ENCODE assay signal across 26 cellular contexts in the genomic region with DNA sequence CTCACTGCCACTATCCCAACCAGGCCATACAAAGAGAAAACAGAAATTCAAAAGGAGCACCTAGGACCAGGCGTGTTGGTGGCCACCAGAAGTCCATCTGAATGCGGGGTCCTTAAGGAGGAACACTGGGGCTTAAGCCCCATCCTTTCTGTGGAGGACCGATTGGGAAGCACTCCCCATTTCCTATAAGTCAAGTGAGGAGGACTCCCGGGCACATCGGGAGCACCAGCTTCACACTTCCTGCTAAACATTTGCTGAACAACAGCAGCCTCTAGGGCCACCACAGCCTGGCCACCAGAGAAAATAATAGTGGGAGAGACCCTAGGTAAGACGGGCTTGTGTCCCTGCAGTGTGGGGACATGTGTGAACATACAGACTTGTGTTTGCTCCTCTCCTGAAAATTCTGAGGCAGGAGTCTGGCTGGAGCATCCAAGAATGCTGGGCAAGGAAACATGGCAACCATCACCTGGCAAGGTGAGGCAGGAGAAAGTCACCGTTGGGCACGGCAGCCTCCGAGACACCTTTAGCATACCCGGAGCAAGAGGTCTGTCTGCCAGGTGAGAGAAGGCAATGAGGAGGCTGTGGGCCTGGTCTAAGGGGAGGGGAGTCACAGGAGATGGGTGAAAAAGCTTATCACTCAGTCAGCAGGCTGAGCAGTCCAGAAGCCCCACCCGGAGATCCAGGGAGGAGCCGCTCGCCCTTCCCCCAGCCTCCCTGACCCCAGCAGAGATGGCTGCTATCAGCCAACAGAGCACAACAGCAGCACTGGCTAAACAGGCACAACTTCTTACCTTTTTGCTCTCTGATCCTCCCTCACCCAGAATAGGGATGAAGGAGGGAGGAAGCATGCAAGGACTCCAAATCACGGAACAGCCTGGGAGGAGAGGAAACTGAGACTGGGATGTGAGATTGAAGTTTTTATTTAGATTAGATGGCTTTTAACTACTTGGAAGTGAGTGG.
DNase-seq lines count a peak whose midpoint lies in the region; ATAC-seq, FAIRE-seq and TF ChIP-seq lines count a peak whose summit lies in the region.
"Had no signal": no experiment of that assay in that cellular context is flagged by ENCODE, and none has a peak within 500 bp of the region (broad histone marks: within the 10 kb centered on the region; RNA-seq: fewer than 3 reads in every experiment).

No MANE protein-coding gene starts in this region.

- H3K9me3 ChIP-seq in BE2C (no peaks in the 10 kb centered on the region), mesodermal cell (ENCODE audit: control insufficient read depth, low read length) (no peaks in the 10 kb centered on the region), pancreas (no peaks in the 10 kb centered on the region)
- H3K9me3 ChIP-seq: esophagus squamous epithelium, transverse colon had no signal

- TF ChIP-seq CTCF in BE2C (IDR thresholded peaks at IDR 0.05; ENCODE audit: low read depth, low read length) = no peak
- no peak for TF ChIP-seq CTCF in pancreas (IDR thresholded peaks at IDR 0.05)

- intact Hi-C loops in pancreas (cut with DNase I) = no loop called here

- H3K36me3 ChIP-seq in BE2C (no peaks in the 10 kb centered on the region), H7 (replicated peaks; ENCODE audit: control insufficient read depth, insufficient read depth, low read length) (no peaks in the 10 kb centered on the region), mesodermal cell (ENCODE audit: control insufficient read depth, insufficient read depth, low read length) (no peaks in the 10 kb centered on the region), pancreas (no peaks in the 10 kb centered on the region)
- H3K36me3 ChIP-seq: esophagus squamous epithelium, heart right ventricle, transverse colon had no signal

- FAIRE-seq in pancreas (lab: Jason Lieb, UNC) = no peak
- FAIRE-seq: bronchial epithelial cell, G401.6, small intestine had no signal

- no peak for ATAC-seq in GM21360 (IDR thresholded peaks at IDR 0.05; ENCODE audit: unreplicated experiment)
- ATAC-seq in GM21515 (IDR thresholded peaks at IDR 0.05; ENCODE audit: unreplicated experiment) = no peak
- no peak for ATAC-seq in pancreas
- ATAC-seq: activated naive CD4-positive, alpha-beta T cell treated with anti-CD3 and anti-CD28 coated beads, Interleukin-2, amount 50 U/mL, for 72 hours; heart right ventricle had no signal

- H3K27ac ChIP-seq in mesodermal cell (ENCODE audit: low read depth, low read length, severe bottlenecking) = peak overlapping the region; percentile 39
- no peak overlapping the region for H3K27ac ChIP-seq in pancreas
- H3K27ac ChIP-seq: esophagus squamous epithelium, heart right ventricle, SK-N-MC, transverse colon had no signal

- DNase-seq in BE2C (peak; percentile 55), H7 (peak; percentile 2), ecto neural progenitor cell (ENCODE audit: low spot score) (peak; percentile 44), pancreas (no peak), NCI-H446 treated with DMSO at 0.1 percent for 48 hours (lab: John Stamatoyannopoulos, UW) (no peak)
- DNase-seq: activated CD4-positive, alpha-beta T cell treated with anti-CD3 and anti-CD28 coated beads for 4 hours; anterior cingulate cortex; DMS53; esophagus squamous epithelium; foreskin melanocyte; heart right ventricle; HFFc6; NCI-H146; NCI-H2107; NCI-H446; NCI-H82; small intestine; stimulated activated CD4-positive, alpha-beta T cell treated with anti-CD3 and anti-CD28 coated beads, Interleukin-2, amount 100 ng/mL, for 24 hours; transverse colon had no signal

- H3K27me3 ChIP-seq in BE2C (no peaks in the 10 kb centered on the region), H7 (ENCODE audit: control insufficient read depth, insufficient read depth, low read length) (no peaks in the 10 kb centered on the region), pancreas (no peaks in the 10 kb centered on the region)
- H3K27me3 ChIP-seq: transverse colon had no signal

- peaks cover 16% of the 10 kb centered on the region for H3K4me1 ChIP-seq in BE2C
- peaks cover 3% of the 10 kb centered on the region for H3K4me1 ChIP-seq in mesodermal cell (ENCODE audit: control insufficient read depth, insufficient read depth, low read length, poor library complexity, severe bottlenecking)
- H3K4me1 ChIP-seq in pancreas = no peaks in the 10 kb centered on the region
- H3K4me1 ChIP-seq: esophagus squamous epithelium, heart right ventricle, transverse colon had no signal

- 83 to 86% methylated on average over 6 to 8 of the region's 14 CpGs for WGBS in mesodermal cell (ENCODE audit: insufficient coverage in 2 of 2), 2 experiments
- 66 to 71% methylated on average over 14 of the region's 14 CpGs for WGBS in pancreas, 2 donors

- H3K4me3 ChIP-seq in BE2C (ENCODE audit: low read depth, low read length) (no peak overlapping the region), H7 (ENCODE audit: insufficient read depth, low read depth, low read length) (no peak overlapping the region), mesodermal cell (ENCODE audit: extremely low read depth, insufficient read depth, low read length, poor library complexity, severe bottlenecking) (no peak overlapping the region), pancreas (no peak overlapping the region)
- H3K4me3 ChIP-seq: esophagus squamous epithelium, heart right ventricle, SK-N-MC, transverse colon had no signal

Comparison
In these comparisons a context has a peak if more than half of its experiments do, and no peak if none do; other contexts are left out.
1. DNase-seq: peak in BE2C (single experiment), H7 (single experiment) and ecto neural progenitor cell (single experiment); none in pancreas (0 of 6) and NCI-H446 treated with DMSO at 0.1 percent for 48 hours (single experiment).